ENCODE assay signal across 20 cellular contexts in genomic region chr4:97370581-97370980, GRCh38.
A peak's percentile ranks its signal among the peaks of the same experiment; 100 is the strongest.
DNase-seq lines count a peak whose midpoint lies in the region; ATAC-seq, FAIRE-seq and TF ChIP-seq lines count a peak whose summit lies in the region.
"Had no signal": no experiment of that assay in that cellular context is flagged by ENCODE, and none has a peak within 500 bp of the region (broad histone marks: within the 10 kb centered on the region; RNA-seq: fewer than 3 reads in every experiment).

No MANE protein-coding gene starts in this region.

- DNase-seq in DMS 273 (lab: John Stamatoyannopoulos, UW; ENCODE audit: unreplicated experiment) = peak; percentile 26
- no peak for DNase-seq in DMS 273 treated with DMSO at 0.1 percent for 48 hours (lab: John Stamatoyannopoulos, UW)
- DNase-seq in DMS53 treated with DMSO at 0.1 percent for 48 hours (lab: John Stamatoyannopoulos, UW; ENCODE audit: unreplicated experiment) = peak; percentile 16
- DNase-seq in astrocyte (ENCODE audit: low read depth) = peak; percentile 54
- peak; percentile 26 for DNase-seq in kidney tubule cell (ENCODE audit: low spot score)
- DNase-seq in stimulated activated CD4-positive, alpha-beta T cell treated with anti-CD3 and anti-CD28 coated beads, Interleukin-15, amount 100 ng/mL, for 24 hours = no peak
- no peak for DNase-seq in activated CD4-positive, alpha-beta T cell treated with anti-CD3 and anti-CD28 coated beads, Interleukin-2, amount 10 ng/mL, durations not matched to agents 24 days and 14 days
- DNase-seq: C1 segment of cervical spinal cord; Calu3; CD8-positive, alpha-beta T cell; DMS79; NCI-H1092; NCI-H1436 treated with DMSO at 0.1 percent for 48 hours; NCI-H1930; NCI-H524 treated with DMSO at 0.1 percent for 48 hours had no signal

- no peak overlapping the region for H3K27ac Mint-ChIP-seq in astrocyte (ENCODE audit: unreplicated experiment)
- H3K27ac Mint-ChIP-seq in activated CD4-positive, alpha-beta T cell treated with anti-CD3 and anti-CD28 coated beads, Interleukin-2, amount 10 ng/mL, durations not matched to agents 24 days and 14 days = no peak overlapping the region
- H3K27ac Mint-ChIP-seq: CD8-positive, alpha-beta T cell had no signal

- no peak for TF ChIP-seq CTCF in astrocyte (IDR thresholded peaks at IDR 0.05; ENCODE audit: insufficient read depth, low read depth, low read length)

- H3K4me3 Mint-ChIP-seq in astrocyte (ENCODE audit: unreplicated experiment) = no peak overlapping the region
- H3K4me3 Mint-ChIP-seq in activated CD4-positive, alpha-beta T cell treated with anti-CD3 and anti-CD28 coated beads, Interleukin-2, amount 10 ng/mL, durations not matched to agents 24 days and 14 days = no peak overlapping the region
- H3K4me3 Mint-ChIP-seq: CD8-positive, alpha-beta T cell had no signal

- H3K79me2 ChIP-seq in astrocyte (ENCODE audit: insufficient read depth, low read length) = no peaks in the 10 kb centered on the region

- H2AFZ ChIP-seq in astrocyte (ENCODE audit: low read depth, low read length) = no peak overlapping the region

- H3K9ac ChIP-seq in astrocyte (ENCODE audit: low read length) = no peak overlapping the region

- H3K27me3 Mint-ChIP-seq in astrocyte (ENCODE audit: low read depth, unreplicated experiment) = no peaks in the 10 kb centered on the region
- no peaks in the 10 kb centered on the region for H3K27me3 Mint-ChIP-seq in activated CD4-positive, alpha-beta T cell treated with anti-CD3 and anti-CD28 coated beads, Interleukin-2, amount 10 ng/mL, durations not matched to agents 24 days and 14 days

- H3K27ac ChIP-seq in astrocyte (ENCODE audit: low read depth, low read length) = no peak overlapping the region
- H3K27ac ChIP-seq: 22Rv1 had no signal

- FAIRE-seq in astrocyte (lab: Jason Lieb, UNC) = no peak
- FAIRE-seq: H54, K562 had no signal

- no peak overlapping the region for H3K4me2 ChIP-seq in astrocyte (ENCODE audit: low read length)

- H3K4me1 ChIP-seq in astrocyte (ENCODE audit: insufficient read depth, low read length) = peaks cover 9% of the 10 kb centered on the region

- intact Hi-C loops in activated CD4-positive, alpha-beta T cell treated with anti-CD3 and anti-CD28 coated beads, Interleukin-2, amount 10 ng/mL, durations not matched to agents 24 days and 14 days (cut with micrococcal nuclease) = no loop called here

- H3K36me3 Mint-ChIP-seq in astrocyte (ENCODE audit: low read depth, unreplicated experiment) = no peaks in the 10 kb centered on the region
- H3K36me3 Mint-ChIP-seq in activated CD4-positive, alpha-beta T cell treated with anti-CD3 and anti-CD28 coated beads, Interleukin-2, amount 10 ng/mL, durations not matched to agents 24 days and 14 days (ENCODE audit: low read depth) = no peaks in the 10 kb centered on the region
- H3K36me3 Mint-ChIP-seq: CD8-positive, alpha-beta T cell had no signal

- no peaks in the 10 kb centered on the region for H4K20me1 ChIP-seq in astrocyte (ENCODE audit: insufficient read depth, low read length)

- H3K4me3 ChIP-seq in astrocyte (ENCODE audit: insufficient read depth, low read depth, low read length) = no peak overlapping the region
- H3K4me3 ChIP-seq: K562 had no signal

- no peak for ATAC-seq in HG03159 (IDR thresholded peaks at IDR 0.05; ENCODE audit: unreplicated experiment)
- ATAC-seq: CD8-positive, alpha-beta T cell; K562; SK-N-SH treated with all-trans-retinoic acid at 6 μM for 48 hours had no signal

- no peaks in the 10 kb centered on the region for H3K36me3 ChIP-seq in astrocyte (ENCODE audit: insufficient read depth, low read length)

- H3K4me1 Mint-ChIP-seq in astrocyte (ENCODE audit: low read depth, unreplicated experiment) = peaks cover 9% of the 10 kb centered on the region
- H3K4me1 Mint-ChIP-seq in activated CD4-positive, alpha-beta T cell treated with anti-CD3 and anti-CD28 coated beads, Interleukin-2, amount 10 ng/mL, durations not matched to agents 24 days and 14 days = no peaks in the 10 kb centered on the region

- H3K9me3 ChIP-seq in astrocyte (ENCODE audit: insufficient read depth, low read depth, low read length) = no peaks in the 10 kb centered on the region

- H3K9me3 Mint-ChIP-seq in astrocyte (ENCODE audit: unreplicated experiment) = peaks cover 9% of the 10 kb centered on the region
- peaks cover 9% of the 10 kb centered on the region for H3K9me3 Mint-ChIP-seq in activated CD4-positive, alpha-beta T cell treated with anti-CD3 and anti-CD28 coated beads, Interleukin-2, amount 10 ng/mL, durations not matched to agents 24 days and 14 days

- no peaks in the 10 kb centered on the region for H3K27me3 ChIP-seq in astrocyte (ENCODE audit: insufficient read depth, low read length)

Comparison
In these comparisons a context has a peak if more than half of its experiments do, and no peak if none do; other contexts are left out.
1. DNase-seq: peak in DMS 273 (single experiment), DMS53 treated with DMSO at 0.1 percent for 48 hours (single experiment), astrocyte (single experiment) and kidney tubule cell (single experiment); none in DMS 273 treated with DMSO at 0.1 percent for 48 hours (single experiment), stimulated activated CD4-positive, alpha-beta T cell treated with anti-CD3 and anti-CD28 coated beads, Interleukin-15, amount 100 ng/mL, for 24 hours (single experiment) and activated CD4-positive, alpha-beta T cell treated with anti-CD3 and anti-CD28 coated beads, Interleukin-2, amount 10 ng/mL, durations not matched to agents 24 days and 14 days (single experiment).